ENCODE assay signal across 9 cellular contexts in genomic region chr1:200184196-200184595, GRCh38.
A peak's percentile ranks its signal among the peaks of the same experiment; 100 is the strongest.
DNase-seq lines count a peak whose midpoint lies in the region; ATAC-seq, FAIRE-seq and TF ChIP-seq lines count a peak whose summit lies in the region.
"Had no signal": no experiment of that assay in that cellular context is flagged by ENCODE, and none has a peak within 500 bp of the region (broad histone marks: within the 10 kb centered on the region; RNA-seq: fewer than 3 reads in every experiment).

No MANE protein-coding gene starts in this region.

- H3K27ac ChIP-seq in A549 (peak overlapping the region; percentile 56 to 67), sigmoid colon (peak overlapping the region in 3 of 4 donors; percentile 11 to 52 (median 18))
- H3K27ac ChIP-seq: C4-2B had no signal

- peak overlapping the region; percentile 58 for H3K4me2 ChIP-seq in A549

- ATAC-seq in A549, result peak; percentile 67 to 78
- no peak for ATAC-seq in HG03571 (IDR thresholded peaks at IDR 0.05; ENCODE audit: unreplicated experiment)
- ATAC-seq in GM19452 (IDR thresholded peaks at IDR 0.05; ENCODE audit: unreplicated experiment), result no peak

- POLR2A ChIA-PET in A549 (lab: Yijun Ruan, JAX), result interaction anchor here (0.7 to 0.8 kb wide), 3 partner anchors 46 to 155 kb away, joined by 3 read pairs; no protein-coding TSS in a partner anchor

- intact Hi-C loops in sigmoid colon (cut with DNase I), result no loop called here

- TF ChIP-seq RAD21 in A549 (conservative IDR thresholded peaks at IDR 0.05 in 1 of 2, IDR thresholded peaks at IDR 0.05 in 1 of 2), result peak in 1 of 2 experiments; percentile 52; a peak in 3 of 5 replicates

- TF ChIP-seq EP300 in A549 (IDR thresholded peaks at IDR 0.05) (peak in 1 of 2 experiments; percentile 52; a peak in 2 of 5 replicates), sigmoid colon (IDR thresholded peaks at IDR 0.05) (no peak)

- CTCF ChIA-PET in A549 (lab: Yijun Ruan, JAX), result interaction anchor here (0.6 to 1.6 kb wide), 4 partner anchors 8 to 328 kb away, joined by 3 read pairs; no protein-coding TSS in a partner anchor

- 2% methylated on average over 4 of the region's 4 CpGs for WGBS in A549 (ENCODE audit: missing lambda C conversion rate)
- 23 to 32% methylated on average over 4 of the region's 4 CpGs for WGBS in sigmoid colon, 2 donors

- FAIRE-seq in A549 (lab: Jason Lieb, UNC), result no peak
- no peak for FAIRE-seq in HTR-8/SVneo (lab: Jason Lieb, UNC)
- no peak for FAIRE-seq in GM12892 (lab: Jason Lieb, UNC)

- no peaks in the 10 kb centered on the region for H3K27me3 ChIP-seq in sigmoid colon

- H3K4me3 ChIP-seq in A549, result no peak overlapping the region
- no peak overlapping the region for H3K4me3 ChIP-seq in fibroblast of villous mesenchyme (ENCODE audit: low read depth, low read length)
- no peak overlapping the region for H3K4me3 ChIP-seq in sigmoid colon

- peaks cover 63% of the 10 kb centered on the region for H3K4me1 ChIP-seq in A549
- peaks cover 0 to 11% (median 2%) of the 10 kb centered on the region in 4 donors for H3K4me1 ChIP-seq in sigmoid colon

- TF ChIP-seq CTCF in A549 (IDR thresholded peaks at IDR 0.05) (no peak), fibroblast of villous mesenchyme (IDR thresholded peaks at IDR 0.05; ENCODE audit: insufficient read depth, low read depth, low read length) (no peak), sigmoid colon (IDR thresholded peaks at IDR 0.05) (no peak)

- no peak for TF ChIP-seq POLR2A in A549 (IDR thresholded peaks at IDR 0.05; ENCODE audit: low read length)
- no peak for TF ChIP-seq POLR2A in sigmoid colon (IDR thresholded peaks at IDR 0.05)
- no peak for TF ChIP-seq POLR2A in GM12892 (IDR thresholded peaks at IDR 0.05; ENCODE audit: low read depth, low read length)

- H3K9me3 ChIP-seq in A549 (no peaks in the 10 kb centered on the region), sigmoid colon (no peaks in the 10 kb centered on the region)

- DNase-seq in A549 (ENCODE audit: low read depth in 1 of 2, low spot score in 1 of 2), result peak; percentile 70 to 83
- peak; percentile 61 for DNase-seq in HTR-8/SVneo (ENCODE audit: insufficient read length, low spot score)
- DNase-seq in RKO (ENCODE audit: low spot score), result peak; percentile 17
- DNase-seq in fibroblast of villous mesenchyme (ENCODE audit: low read depth), result peak; percentile 53
- DNase-seq in sigmoid colon, result peak; percentile 84
- no peak for DNase-seq in GM12892 (ENCODE audit: insufficient read length)

- H3K36me3 ChIP-seq in sigmoid colon, result no peaks in the 10 kb centered on the region

TF ChIP-seq in A549, 52 proteins besides CTCF, POLR2A, EP300 and RAD21:
- no peak for TF ChIP-seq MAFK (IDR thresholded peaks at IDR 0.05; ENCODE audit: partially characterized antibody)
- TF ChIP-seq JUN (IDR thresholded peaks at IDR 0.05), result peak in 1 of 2 experiments; percentile 53; a peak in 1 of 5 replicates
- no peak for TF ChIP-seq FOSL2 (IDR thresholded peaks at IDR 0.05)
- TF ChIP-seq FOSL2 (CRISPR knock-in tag; IDR thresholded peaks at IDR 0.05), result no peak; the same call in 1 of the 2 replicates
- TF ChIP-seq E2F6 (IDR thresholded peaks at IDR 0.05; ENCODE audit: borderline replicate concordance, low read depth), result no peak
- TF ChIP-seq USF2 (IDR thresholded peaks at IDR 0.05), result no peak
- peak; percentile 61 for TF ChIP-seq JUNB (IDR thresholded peaks at IDR 0.05)
- peak; percentile 46; the same call in 1 of the 3 replicates for TF ChIP-seq BCL3 (IDR thresholded peaks at IDR 0.05)
- no peak for TF ChIP-seq HMGXB4 (CRISPR knock-in tag; IDR thresholded peaks at IDR 0.05; ENCODE audit: borderline replicate concordance)
- no peak for TF ChIP-seq TP53 (CRISPR knock-in tag; IDR thresholded peaks at IDR 0.05)
- no peak for TF ChIP-seq HOXA7 (CRISPR knock-in tag; IDR thresholded peaks at IDR 0.05)
- TF ChIP-seq SMC3 (IDR thresholded peaks at IDR 0.05), result peak; percentile 40; the same call in 2 of the 3 replicates
- TF ChIP-seq NR3C1 (IDR thresholded peaks at IDR 0.05), result no peak
- no peak for TF ChIP-seq POLR2AphosphoS2 (conservative IDR thresholded peaks at IDR 0.05; ENCODE audit: low read length)
- TF ChIP-seq FOSB (CRISPR knock-in tag; IDR thresholded peaks at IDR 0.05), result no peak
- no peak for TF ChIP-seq KDM5A (IDR thresholded peaks at IDR 0.05)
- no peak for TF ChIP-seq KDM1A (IDR thresholded peaks at IDR 0.05; ENCODE audit: low read depth)
- TF ChIP-seq MAZ (IDR thresholded peaks at IDR 0.05; ENCODE audit: borderline replicate concordance, low read depth, low read length), result no peak
- peak; percentile 81 for TF ChIP-seq MAX (IDR thresholded peaks at IDR 0.05)
- peak; percentile 41; the same call in 1 of the 2 replicates for TF ChIP-seq GATA3 (IDR thresholded peaks at IDR 0.05; ENCODE audit: borderline replicate concordance)
- no peak for TF ChIP-seq NPAS2 (CRISPR knock-in tag; IDR thresholded peaks at IDR 0.05; ENCODE audit: borderline replicate concordance)
- TF ChIP-seq CEBPB (IDR thresholded peaks at IDR 0.05), result peak; percentile 76 to 92
- no peak for TF ChIP-seq ZSCAN20 (CRISPR knock-in tag; IDR thresholded peaks at IDR 0.05)

Comparison
In these comparisons a context has a peak if more than half of its experiments do, and no peak if none do; other contexts are left out.
1. ATAC-seq: peak in A549 (2 of 2); none in HG03571 (single experiment) and GM19452 (single experiment).